Comparison of ENCODE assay signal across 9 cellular contexts in the genomic region with DNA sequence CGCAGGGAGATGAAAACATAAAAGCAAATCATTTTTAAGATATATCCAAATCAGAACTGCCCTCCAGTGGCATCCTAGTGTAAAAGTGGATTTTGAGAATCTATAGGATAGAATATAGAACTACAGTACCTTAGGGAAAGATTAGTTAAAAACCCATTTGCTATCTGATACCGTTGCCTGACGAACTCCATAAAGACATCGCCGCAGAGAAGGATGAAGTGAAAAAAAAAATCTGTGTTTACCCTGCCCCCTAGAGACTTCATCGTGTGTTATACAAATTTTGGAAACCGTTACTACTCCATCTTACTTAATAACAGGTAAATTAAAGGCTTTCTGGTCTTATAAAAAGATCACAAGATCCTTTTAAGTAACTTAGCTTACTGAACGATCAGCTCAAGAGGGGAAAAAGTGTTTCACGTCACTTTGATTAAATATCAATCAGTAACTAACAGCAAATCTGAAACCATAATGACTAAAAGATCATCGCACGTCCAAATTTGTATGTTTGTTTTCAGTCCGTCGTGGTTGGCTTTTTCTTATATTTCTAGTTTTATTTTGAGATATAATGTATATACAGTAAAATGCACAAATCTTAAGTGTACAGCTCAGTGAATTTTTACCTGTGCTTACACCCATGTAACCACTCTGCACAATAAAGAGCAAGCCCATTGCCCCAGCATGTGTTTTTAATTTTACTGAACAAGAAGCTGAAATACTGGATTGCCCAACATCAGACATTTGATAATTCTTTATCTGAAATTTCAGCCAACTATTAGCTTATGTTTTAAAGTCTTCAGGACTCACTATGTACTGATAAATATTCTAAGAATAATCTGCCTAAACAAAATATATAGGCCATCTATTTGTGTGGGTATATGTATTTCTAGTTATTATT. TPM values are rescaled to one million over a fixed set of nuclear protein-coding genes. Genes with fewer than 3 reads are reported as not detected.
A peak's percentile ranks its signal among the peaks of the same experiment; 100 is the strongest.
DNase-seq lines count a peak whose midpoint lies in the region; ATAC-seq and TF ChIP-seq lines count a peak whose summit lies in the region.
"Had no signal": no experiment of that assay in that cellular context is flagged by ENCODE, and none has a peak within 500 bp of the region (broad histone marks: within the 10 kb centered on the region; RNA-seq: fewer than 3 reads in every experiment).

No MANE protein-coding gene starts in this region.

- H3K79me1 ChIP-seq in trophoblast cell (ENCODE audit: low read length): peaks cover 6% of the 10 kb centered on the region

- H3K27ac Mint-ChIP-seq in natural killer cell: no peak overlapping the region
- no peak overlapping the region for H3K27ac Mint-ChIP-seq in natural killer cell treated with Interleukin-12 subunit alpha and Interleukin-12 subunit beta and Interleukin-15 and Interleukin-18, amount 100 ng/mL, for 72 hours
- H3K27ac Mint-ChIP-seq: dendritic cell treated with granulocyte-macrophage colony-stimulating factor and Interleukin-4, amounts not matched to agents 40 ng/mL and 50 ng/mL, for 4 days had no signal

- H3K4ac ChIP-seq in trophoblast cell (ENCODE audit: low read depth, low read length): no peak overlapping the region

- H2AFZ ChIP-seq in PC-3 (ENCODE audit: low read length): peak overlapping the region; percentile 89
- no peak overlapping the region for H2AFZ ChIP-seq in trophoblast cell (ENCODE audit: insufficient read depth, low read length, poor library complexity)

- POLR2A ChIA-PET in PC-3 (lab: Charles Lee; ENCODE audit: unreplicated experiment): interaction anchor here (0.6 to 0.7 kb wide), 3 partner anchors 70 to 134 kb away, joined by 3 to 8 read pairs (median 7); no protein-coding TSS in a partner anchor

- H3K36me3 Mint-ChIP-seq in natural killer cell: peaks cover 22% of the 10 kb centered on the region
- H3K36me3 Mint-ChIP-seq in natural killer cell treated with Interleukin-12 subunit alpha and Interleukin-12 subunit beta and Interleukin-15 and Interleukin-18, amount 100 ng/mL, for 72 hours: peaks cover 31% of the 10 kb centered on the region

- ATAC-seq in natural killer cell: peak in 1 of 3 donors; percentile 6
- no peak for ATAC-seq in natural killer cell treated with Interleukin-12 subunit alpha and Interleukin-12 subunit beta and Interleukin-15 and Interleukin-18, amount 100 ng/mL, for 72 hours
- ATAC-seq in PC-3: peak; percentile 5; the same call in 1 of the 2 replicates
- no peak for ATAC-seq in HG03378 (IDR thresholded peaks at IDR 0.05; ENCODE audit: unreplicated experiment)

- H3K27me3 ChIP-seq in PC-3 (ENCODE audit: low read length) (no peaks in the 10 kb centered on the region), esophagus muscularis mucosa (no peaks in the 10 kb centered on the region), trophoblast cell (ENCODE audit: insufficient read depth, low read length) (no peaks in the 10 kb centered on the region)

- H3K9me3 Mint-ChIP-seq in natural killer cell: no peaks in the 10 kb centered on the region
- no peaks in the 10 kb centered on the region for H3K9me3 Mint-ChIP-seq in natural killer cell treated with Interleukin-12 subunit alpha and Interleukin-12 subunit beta and Interleukin-15 and Interleukin-18, amount 100 ng/mL, for 72 hours
- H3K9me3 Mint-ChIP-seq: dendritic cell treated with granulocyte-macrophage colony-stimulating factor and Interleukin-4, amounts not matched to agents 40 ng/mL and 50 ng/mL, for 4 days had no signal

- peaks cover 28 to 33% of the 10 kb centered on the region in 2 donors for H3K4me1 Mint-ChIP-seq in natural killer cell
- H3K4me1 Mint-ChIP-seq in natural killer cell treated with Interleukin-12 subunit alpha and Interleukin-12 subunit beta and Interleukin-15 and Interleukin-18, amount 100 ng/mL, for 72 hours (ENCODE audit: low read depth in 2 of 2): peaks cover 19 to 35% of the 10 kb centered on the region in 2 donors

- H3K9ac ChIP-seq in PC-3 (ENCODE audit: low read length): peak overlapping the region; percentile 63
- no peak overlapping the region for H3K9ac ChIP-seq in trophoblast cell (ENCODE audit: low read length)

- intact Hi-C loops in natural killer cell (cut with micrococcal nuclease) (loop anchor here (1.0 to 10.0 kb wide), 5 partner anchors 77 to 1069 kb away; partner anchors contain the start of gene PAQR8), PC-3 (cut with micrococcal nuclease) (loop anchor here (1.0 to 2.0 kb wide), 3 partner anchors 67 to 377 kb away; no protein-coding TSS in a partner anchor), esophagus muscularis mucosa (cut with DNase I) (loop anchor here (2.0 to 10.0 kb wide), 3 partner anchors 79 to 289 kb away; partner anchors contain the start of genes PAQR8 and TRAM2)

- H4K91ac ChIP-seq in trophoblast cell (ENCODE audit: low read depth, low read length): no peak overlapping the region

- no peak for DNase-seq in natural killer cell
- DNase-seq in natural killer cell treated with Interleukin-12 subunit alpha and Interleukin-12 subunit beta and Interleukin-15 and Interleukin-18, amount 100 ng/mL, for 72 hours (ENCODE audit: low spot score): no peak
- peak; percentile 23 for DNase-seq in PC-3
- no peak for DNase-seq in esophagus muscularis mucosa (ENCODE audit: extremely low spot score)
- DNase-seq in trophoblast cell: peak in 1 of 2 donors; percentile 17
- no peak for DNase-seq in mesenteric fat pad (ENCODE audit: low spot score)
- no peak for DNase-seq in hepatic stellate cell (ENCODE audit: low spot score)

- H3K23ac ChIP-seq in trophoblast cell (ENCODE audit: low read length): no peak overlapping the region

- H3K36me3 ChIP-seq in PC-3 (ENCODE audit: low read depth, low read length) (peaks cover 27% of the 10 kb centered on the region), esophagus muscularis mucosa (peaks cover 16 to 26% (median 23%) of the 10 kb centered on the region in 4 donors), trophoblast cell (ENCODE audit: control insufficient read depth in 1 of 2, insufficient read depth in 2 of 2, low read length in 2 of 2) (peaks cover 10 to 13% of the 10 kb centered on the region in 2 experiments)

- no peaks in the 10 kb centered on the region for H3F3A ChIP-seq in PC-3 (ENCODE audit: low read length, unreplicated experiment)

- H2AK5ac ChIP-seq in trophoblast cell (ENCODE audit: low read length): no peak overlapping the region

- peak; percentile 37 for TF ChIP-seq CTCF in natural killer cell (IDR thresholded peaks at IDR 0.05)
- peak; percentile 52 for TF ChIP-seq CTCF in PC-3 (conservative IDR thresholded peaks at IDR 0.05; ENCODE audit: low read depth, low read length)
- TF ChIP-seq CTCF in esophagus muscularis mucosa (IDR thresholded peaks at IDR 0.05): peak in 2 of 3 experiments; percentile 2 to 30

- H3K79me2 ChIP-seq in PC-3 (ENCODE audit: low read length) (peaks cover 41% of the 10 kb centered on the region), trophoblast cell (ENCODE audit: control insufficient read depth, insufficient read depth, low read length, poor library complexity) (peaks cover 4% of the 10 kb centered on the region)

- H3K14ac ChIP-seq in trophoblast cell (ENCODE audit: low read length): no peak overlapping the region

- 13% methylated on average over 13 of the region's 13 CpGs for WGBS in esophagus muscularis mucosa
- no CpG with 5 or more reads among the region's 13 CpGs for WGBS in trophoblast cell (ENCODE audit: extremely low coverage, insufficient coverage, insufficient read length)

- H3K4me2 ChIP-seq in PC-3 (ENCODE audit: low read length) (peak overlapping the region; percentile 92), trophoblast cell (ENCODE audit: low read length) (peak overlapping the region; percentile 67)

- H3K18ac ChIP-seq in trophoblast cell (ENCODE audit: low read length): no peak overlapping the region

- H3K27me3 Mint-ChIP-seq in natural killer cell (ENCODE audit: low read depth in 2 of 2): no peaks in the 10 kb centered on the region
- H3K27me3 Mint-ChIP-seq in natural killer cell treated with Interleukin-12 subunit alpha and Interleukin-12 subunit beta and Interleukin-15 and Interleukin-18, amount 100 ng/mL, for 72 hours: peaks cover 0 to 2% of the 10 kb centered on the region in 2 donors
- H3K27me3 Mint-ChIP-seq: dendritic cell treated with granulocyte-macrophage colony-stimulating factor and Interleukin-4, amounts not matched to agents 40 ng/mL and 50 ng/mL, for 4 days had no signal

- 0 out of 2 replicates have a peak overlapping the region, but pooled peaks have one; percentile 4 for H3K27ac ChIP-seq in PC-3 (ENCODE audit: low read length)
- peak overlapping the region; percentile 38 to 66 (median 56) for H3K27ac ChIP-seq in esophagus muscularis mucosa (replicated peaks in 1 of 4)
- H3K27ac ChIP-seq in trophoblast cell (ENCODE audit: low read depth, low read length): no peak overlapping the region

- H4K20me1 ChIP-seq in PC-3 (ENCODE audit: low read length): peaks cover 16% of the 10 kb centered on the region; the same call in 1 of the 2 replicates

- no peak overlapping the region for H2BK120ac ChIP-seq in trophoblast cell (ENCODE audit: insufficient read depth, low read length, poor library complexity)

- H4K8ac ChIP-seq in trophoblast cell (ENCODE audit: low read depth, low read length): no peak overlapping the region

- no peaks in the 10 kb centered on the region for H3K9me2 ChIP-seq in PC-3 (replicated peaks; ENCODE audit: low read length)

- peak overlapping the region; percentile 93 for H3K4me3 ChIP-seq in PC-3 (ENCODE audit: low read length)
- H3K4me3 ChIP-seq in esophagus muscularis mucosa: peak overlapping the region; percentile 73 to 92 (median 83)
- H3K4me3 ChIP-seq in trophoblast cell (ENCODE audit: low read depth, low read length): no peak overlapping the region

- no peak for TF ChIP-seq POLR2A in esophagus muscularis mucosa (IDR thresholded peaks at IDR 0.05; ENCODE audit: low read depth)

- H2BK12ac ChIP-seq in trophoblast cell (ENCODE audit: low read length): no peak overlapping the region

- no TSS peak for BruUV-seq in PC-3 (replicated peaks; lab: Mats Ljungman, UMichigan)

- CTCF ChIA-PET in PC-3 (lab: Charles Lee): interaction anchor here (0.6 to 2.2 kb wide), 8 partner anchors 7 to 298 kb away, joined by 3 to 17 read pairs (median 6); no protein-coding TSS in a partner anchor

- no peak for TF ChIP-seq EP300 in esophagus muscularis mucosa (IDR thresholded peaks at IDR 0.05)

- H3K9me3 ChIP-seq in PC-3 (ENCODE audit: low read length) (no peaks in the 10 kb centered on the region), esophagus muscularis mucosa (no peaks in the 10 kb centered on the region), trophoblast cell (ENCODE audit: insufficient read depth, low read depth, low read length) (no peaks in the 10 kb centered on the region)

- H2BK5ac ChIP-seq in trophoblast cell (ENCODE audit: low read depth, low read length, poor library complexity): no peak overlapping the region

- H4K12ac ChIP-seq in trophoblast cell (ENCODE audit: low read depth, low read length): no peak overlapping the region

- H3K4me1 ChIP-seq in PC-3 (ENCODE audit: insufficient read depth, low read length) (peaks cover 22% of the 10 kb centered on the region), esophagus muscularis mucosa (peaks cover 13 to 21% (median 17%) of the 10 kb centered on the region in 4 donors), trophoblast cell (ENCODE audit: control insufficient read depth in 1 of 2, insufficient read depth in 2 of 2, low read length in 2 of 2) (peaks cover 2 to 3% of the 10 kb centered on the region in 2 experiments)

- H3K4me3 Mint-ChIP-seq in natural killer cell: no peak overlapping the region
- H3K4me3 Mint-ChIP-seq in natural killer cell treated with Interleukin-12 subunit alpha and Interleukin-12 subunit beta and Interleukin-15 and Interleukin-18, amount 100 ng/mL, for 72 hours: no peak overlapping the region
- H3K4me3 Mint-ChIP-seq: dendritic cell treated with granulocyte-macrophage colony-stimulating factor and Interleukin-4, amounts not matched to agents 40 ng/mL and 50 ng/mL, for 4 days had no signal

RNA-seq across cellular contexts. Expression of gene MCM3, which starts 0.9 kb away (rescaled TPM):
- total RNA-seq in natural killer cell (10 to 100 TPM; 26.4 to 46.2 (median 31.5) TPM), PC-3 (2014; rRNA removed) (201 and 203 TPM in 2 replicates), esophagus muscularis mucosa (10 to 100 TPM; 32.4 to 42.6 (median 41.1) TPM), mesenteric fat pad (22.2 TPM)
- total RNA-seq in natural killer cell treated with Interleukin-12 subunit alpha and Interleukin-12 subunit beta and Interleukin-15 and Interleukin-18, amount 100 ng/mL, for 72 hours: 100 to 1,000 TPM; 108 to 277 TPM
- polyA plus RNA-seq in trophoblast cell (2013): 53.0 and 56.6 TPM in 2 replicates

RNA-seq across cellular contexts. Expression of gene IL17F, which starts 41.1 kb away (rescaled TPM):
- total RNA-seq in natural killer cell (not detected), PC-3 (2014; rRNA removed) (not detected in 2 replicates), esophagus muscularis mucosa (not detected), mesenteric fat pad (not detected)
- 100 to 1,000 TPM in 1 of 2 donors, 10 to 100 TPM in 1; 56.3 to 241 TPM for total RNA-seq in natural killer cell treated with Interleukin-12 subunit alpha and Interleukin-12 subunit beta and Interleukin-15 and Interleukin-18, amount 100 ng/mL, for 72 hours
- not detected in 2 replicates for polyA plus RNA-seq in trophoblast cell (2013)

Comparison
In these comparisons a context has a peak if more than half of its experiments do, and no peak if none do; other contexts are left out.
1. RNA of gene IL17F, which starts 41.1 kb away (total RNA-seq): 56.3 to 241 TPM in natural killer cell treated with Interleukin-12 subunit alpha and Interleukin-12 subunit beta and Interleukin-15 and Interleukin-18, amount 100 ng/mL, for 72 hours; not detected in mesenteric fat pad (single experiment), not detected in natural killer cell, not detected in PC-3 and not detected in esophagus muscularis mucosa; every median in the first group is over 10 times any median in the second.
2. Peak in every context shown above with its lines, with median percentiles within 50 percentile points of each other: CTCF ChIP-seq.